ENCODE assay signal across 1 cellular context in genomic region chr13:20953245-20953931, GRCh38.
TF ChIP-seq lines count a peak whose summit lies in the region.

No MANE protein-coding gene starts in this region.

TF ChIP-seq in liver, 16 proteins besides CTCF, POLR2A, EP300 and RAD21 (continued from another document):
- no peak for TF ChIP-seq ZBTB33 (IDR thresholded peaks at IDR 0.05)
- TF ChIP-seq HNF4A (conservative IDR thresholded peaks at IDR 0.05) = peak; percentile 34 to 48
- no peak for TF ChIP-seq GABPA (IDR thresholded peaks at IDR 0.05 in 1 of 2, conservative IDR thresholded peaks at IDR 0.05 in 1 of 2)
TF ChIP-seq in liver: peak in this region for 8.
